8 cellular contexts compared by ENCODE assay signal in genomic region chr11:106076923-106077608, GRCh38. TPM values are rescaled to one million over a fixed set of nuclear protein-coding genes. Genes with fewer than 3 reads are reported as not detected.
DNase-seq lines count a peak whose midpoint lies in the region; FAIRE-seq and TF ChIP-seq lines count a peak whose summit lies in the region.

TSS of gene KBTBD3 (minus strand) at chr11:106077347. CDS start at chr11:106059097, 18,250 bp downstream.

- H3K9me3 ChIP-seq in SJSA1 (replicated peaks) (no peaks in the 10 kb centered on the region), neuron (ENCODE audit: low read length) (peaks cover 3% of the 10 kb centered on the region)

- H3K4me1 Mint-ChIP-seq in HFFc6 (ENCODE audit: low read depth), result peaks cover 41% of the 10 kb centered on the region
- H3K4me1 Mint-ChIP-seq in activated naive CD4-positive, alpha-beta T cell treated with anti-CD3 and anti-CD28 coated beads for 36 hours (ENCODE audit: low read depth), result peaks cover 47% of the 10 kb centered on the region

- no peaks in the 10 kb centered on the region for H3K27me3 Mint-ChIP-seq in HFFc6 (ENCODE audit: insufficient read depth)
- no peaks in the 10 kb centered on the region for H3K27me3 Mint-ChIP-seq in activated naive CD4-positive, alpha-beta T cell treated with anti-CD3 and anti-CD28 coated beads for 36 hours (ENCODE audit: low read depth)

- H3K4me3 ChIP-seq in SJSA1 (peak within 1 kb of the TSS; percentile 87), neuron (ENCODE audit: low read length) (peak within 1 kb of the TSS; percentile 84)

- peak; percentile 63 for TF ChIP-seq CTCF in HFFc6 (IDR thresholded peaks at IDR 0.05)

- peak within 1 kb of the TSS; percentile 82 for H3K27ac ChIP-seq in SJSA1

- no peaks in the 10 kb centered on the region for H3K9me3 Mint-ChIP-seq in HFFc6
- H3K9me3 Mint-ChIP-seq in activated naive CD4-positive, alpha-beta T cell treated with anti-CD3 and anti-CD28 coated beads for 36 hours, result no peaks in the 10 kb centered on the region

- H3K36me3 ChIP-seq in SJSA1 (peaks cover 8% of the 10 kb centered on the region; the same call in 1 of the 2 replicates), neuron (ENCODE audit: insufficient read depth, low read length) (peaks cover 26% of the 10 kb centered on the region)

- CTCF ChIA-PET in activated naive CD4-positive, alpha-beta T cell treated with anti-CD3 and anti-CD28 coated beads for 36 hours (lab: Charles Lee), result interaction anchor here (1.0 to 2.3 kb wide), 3 partner anchors 9 to 14 kb away, joined by 3 to 14 read pairs (median 3); no protein-coding TSS in a partner anchor

- H3K27ac Mint-ChIP-seq in HFFc6, result peak within 1 kb of the TSS; percentile 92
- peak within 1 kb of the TSS; percentile 93 for H3K27ac Mint-ChIP-seq in activated naive CD4-positive, alpha-beta T cell treated with anti-CD3 and anti-CD28 coated beads for 36 hours

- H3K4me3 Mint-ChIP-seq in HFFc6, result peak within 1 kb of the TSS; percentile 93
- peak within 1 kb of the TSS; percentile 91 for H3K4me3 Mint-ChIP-seq in activated naive CD4-positive, alpha-beta T cell treated with anti-CD3 and anti-CD28 coated beads for 36 hours

- DNase-seq in GM04504 (ENCODE audit: low read depth), result peak; percentile 99
- DNase-seq in HFFc6, result peak; percentile 99
- DNase-seq in MV-4-11 (lab: John Stamatoyannopoulos, UW), result peak; percentile 99
- DNase-seq in SJSA1 (ENCODE audit: low read depth in 1 of 2, low spot score in 2 of 2), result peak; percentile 85 to 95
- DNase-seq in activated naive CD4-positive, alpha-beta T cell treated with anti-CD3 and anti-CD28 coated beads for 36 hours, result peak; percentile 98
- peak; percentile 85 to 86 for DNase-seq in frontal cortex (ENCODE audit: low spot score in 2 of 2)
- peak; percentile 99 for DNase-seq in stromal cell of bone marrow (ENCODE audit: low read depth)

- no peak for FAIRE-seq in frontal cortex (lab: Jason Lieb, UNC)

- intact Hi-C loops in activated naive CD4-positive, alpha-beta T cell treated with anti-CD3 and anti-CD28 coated beads for 36 hours (cut with micrococcal nuclease), result loop anchor here (1.0 to 10.0 kb wide), 9 partner anchors 14 to 1780 kb away; partner anchors contain the start of genes ALKBH8, CARD16, CWF19L2 and MSANTD4

- H3K36me3 Mint-ChIP-seq in HFFc6 (ENCODE audit: low read depth), result peaks cover 13% of the 10 kb centered on the region
- H3K36me3 Mint-ChIP-seq in activated naive CD4-positive, alpha-beta T cell treated with anti-CD3 and anti-CD28 coated beads for 36 hours (ENCODE audit: low read depth), result peaks cover 16% of the 10 kb centered on the region

- H3K27me3 ChIP-seq in SJSA1 (replicated peaks) (no peaks in the 10 kb centered on the region), neuron (ENCODE audit: insufficient read depth, low read length) (no peaks in the 10 kb centered on the region)

- H3K4me1 ChIP-seq in SJSA1 (replicated peaks) (no peaks in the 10 kb centered on the region), neuron (ENCODE audit: insufficient read depth, low read length) (peaks cover 29% of the 10 kb centered on the region)

- H2AFZ ChIP-seq in neuron (ENCODE audit: low read depth, low read length), result peak within 1 kb of the TSS; percentile 90

RNA-seq across cellular contexts. Expression of gene KBTBD3, which starts in this region (rescaled TPM):
- total RNA-seq in HFFc6 (2021; fragmentation: NEBNext Ultra II Directional; extraction: Animal tissue kit (Norgen Biotek cat#: 25700)), result 1 to 10 TPM; 2.4 to 5.0 (median 4.0) TPM
- 0.16 and 0.76 TPM in 2 replicates for total RNA-seq in SJSA1 (2014; rRNA removed; shearing (Covaris generic))
- 1 to 10 TPM; 6.6 to 7.9 TPM for total RNA-seq in activated naive CD4-positive, alpha-beta T cell treated with anti-CD3 and anti-CD28 coated beads for 36 hours
- 10.6 TPM for total RNA-seq in frontal cortex

Comparison
In these comparisons a context has a peak if more than half of its experiments do, and no peak if none do; other contexts are left out.
1. Peak in every context shown above with its lines: DNase-seq, H3K4me3 ChIP-seq and H3K27ac ChIP-seq.
2. Peak in DNase-seq, H3K4me3 ChIP-seq and H3K27ac ChIP-seq in SJSA1; RNA of the gene not detected or under 1 TPM.